In genomic region chr3:87624860-87625259, GRCh38 we compare ENCODE assay signal across 35 cellular contexts.
"Had no signal": no experiment of that assay in that cellular context is flagged by ENCODE, and none has a peak within 500 bp of the region (broad histone marks: within the 10 kb centered on the region; RNA-seq: fewer than 3 reads in every experiment).

No MANE protein-coding gene starts in this region.

- H3K36me3 ChIP-seq: MG63 had no signal

- H3K9ac ChIP-seq: KMS-11 had no signal

- DNase-seq: Karpas-422, Kasumi-1, MG63, MM.1S, MV-4-11, NCI-H1048, NCI-H1092, NCI-H1092 treated with DMSO at 0.1 percent for 48 hours, NCI-H1105, NCI-H1105 treated with DMSO at 0.1 percent for 48 hours, NCI-H1417, NCI-H1417 treated with DMSO at 0.1 percent for 48 hours, NCI-H1436, NCI-H1436 treated with DMSO at 0.1 percent for 48 hours, NCI-H146, NCI-H1694, NCI-H1694 treated with DMSO at 0.1 percent for 48 hours, NCI-H187, NCI-H187 treated with DMSO at 0.1 percent for 48 hours, NCI-H1930, NCI-H2029, NCI-H2029 treated with DMSO at 0.1 percent for 48 hours, NCI-H2081, NCI-H2081 treated with DMSO at 0.1 percent for 48 hours, NCI-H2107, NCI-H2171, NCI-H2171 treated with DMSO at 0.1 percent for 48 hours, NCI-H2227 treated with DMSO at 0.1 percent for 48 hours, NCI-H226, NCI-H345, NCI-H446, NCI-H446 treated with DMSO at 0.1 percent for 48 hours, NCI-H510A, NCI-H510A treated with DMSO at 0.1 percent for 48 hours had no signal

- H3K4me2 ChIP-seq: KMS-11 had no signal

- H3K9me3 ChIP-seq: MG63 had no signal

- H3K27me3 ChIP-seq: MG63 had no signal

- H3K27ac ChIP-seq: KMS-11 had no signal

- H3K4me3 ChIP-seq: MG63 had no signal
